ENCODE assay signal across 10 cellular contexts in the genomic region with DNA sequence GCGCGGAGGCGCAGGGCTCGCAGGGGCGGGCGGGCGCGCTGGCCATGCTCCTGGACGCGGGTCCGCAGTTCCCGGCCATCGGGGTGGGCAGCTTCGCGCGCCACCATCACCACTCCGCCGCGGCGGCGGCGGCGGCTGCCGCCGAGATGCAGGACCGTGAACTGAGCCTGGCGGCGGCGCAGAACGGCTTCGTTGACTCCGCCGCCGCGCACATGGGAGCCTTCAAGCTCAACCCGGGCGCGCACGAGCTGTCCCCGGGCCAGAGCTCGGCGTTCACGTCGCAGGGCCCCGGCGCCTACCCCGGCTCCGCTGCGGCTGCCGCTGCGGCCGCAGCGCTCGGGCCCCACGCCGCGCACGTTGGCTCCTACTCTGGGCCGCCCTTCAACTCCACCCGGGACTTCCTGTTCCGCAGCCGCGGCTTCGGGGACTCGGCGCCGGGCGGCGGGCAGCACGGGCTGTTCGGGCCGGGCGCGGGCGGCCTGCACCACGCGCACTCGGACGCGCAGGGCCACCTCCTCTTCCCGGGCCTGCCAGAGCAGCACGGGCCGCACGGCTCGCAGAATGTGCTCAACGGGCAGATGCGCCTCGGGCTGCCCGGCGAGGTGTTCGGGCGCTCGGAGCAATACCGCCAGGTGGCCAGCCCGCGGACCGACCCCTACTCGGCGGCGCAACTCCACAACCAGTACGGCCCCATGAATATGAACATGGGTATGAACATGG. TPM values are rescaled to one million over a fixed set of nuclear protein-coding genes. Genes with fewer than 3 reads are reported as not detected.
A peak's percentile ranks its signal among the peaks of the same experiment; 100 is the strongest.
DNase-seq lines count a peak whose midpoint lies in the region; ATAC-seq, FAIRE-seq and TF ChIP-seq lines count a peak whose summit lies in the region.
"Had no signal": no experiment of that assay in that cellular context is flagged by ENCODE, and none has a peak within 500 bp of the region (broad histone marks: within the 10 kb centered on the region; RNA-seq: fewer than 3 reads in every experiment).

No MANE protein-coding gene starts in this region.

- peak overlapping the region; percentile 77 for H3K4me3 ChIP-seq in SJCRH30
- H3K4me3 ChIP-seq in esophagus muscularis mucosa = peak overlapping the region; percentile 50 to 63 (median 52)

- H3K36me3 ChIP-seq in SJCRH30 = no peaks in the 10 kb centered on the region
- H3K36me3 ChIP-seq in esophagus muscularis mucosa = no peaks in the 10 kb centered on the region

- intact Hi-C loops in esophagus muscularis mucosa (cut with DNase I) = loop anchor here (10.0 kb wide), 1 partner anchor 103 kb away; a partner anchor contains a TSS

- no peak for TF ChIP-seq EP300 in esophagus muscularis mucosa (IDR thresholded peaks at IDR 0.05)

- no peaks in the 10 kb centered on the region for H3K27me3 ChIP-seq in SJCRH30
- peaks cover 36 to 100% (median 93%) of the 10 kb centered on the region in 4 donors for H3K27me3 ChIP-seq in esophagus muscularis mucosa

- no peak for FAIRE-seq in frontal cortex (lab: Jason Lieb, UNC)
- FAIRE-seq: A204.1 had no signal

- H3K4me1 ChIP-seq in SJCRH30 (no peaks in the 10 kb centered on the region), esophagus muscularis mucosa (peaks cover 33 to 68% (median 59%) of the 10 kb centered on the region in 4 donors)

- H3K27ac ChIP-seq in SJCRH30 (no peak overlapping the region), esophagus muscularis mucosa (replicated peaks in 1 of 4) (no peak overlapping the region)

- 0% methylated on average over 7 of the region's 101 CpGs for WGBS in esophagus muscularis mucosa

- H3K9me3 ChIP-seq in SJCRH30 (replicated peaks) (no peaks in the 10 kb centered on the region), esophagus muscularis mucosa (no peaks in the 10 kb centered on the region)

- ATAC-seq in HG02852 (IDR thresholded peaks at IDR 0.05; ENCODE audit: unreplicated experiment) = no peak

- no peak for TF ChIP-seq POLR2A in esophagus muscularis mucosa (IDR thresholded peaks at IDR 0.05; ENCODE audit: low read depth)

- DNase-seq in DMS 273 (lab: John Stamatoyannopoulos, UW; ENCODE audit: unreplicated experiment) (peak; percentile 74), DMS 273 treated with DMSO at 0.1 percent for 48 hours (lab: John Stamatoyannopoulos, UW) (no peak), SJCRH30 (peak; percentile 26 to 54), esophagus muscularis mucosa (ENCODE audit: extremely low spot score) (no peak), retina (peak; percentile 64), EL (no peak), frontal cortex (ENCODE audit: low spot score in 2 of 2) (no peak)

- TF ChIP-seq CTCF in esophagus muscularis mucosa (IDR thresholded peaks at IDR 0.05) = no peak

RNA-seq across cellular contexts. Expression of a gene that starts 0.6 kb away (rescaled TPM):
- total RNA-seq in SJCRH30 (2014; rRNA removed; shearing (Covaris generic)) = 2.7 and 3.1 TPM in 2 replicates
- total RNA-seq in esophagus muscularis mucosa = not detected
- total RNA-seq in frontal cortex = 2.4 TPM
- total RNA-seq: fibroblast of villous mesenchyme had no signal

RNA-seq across cellular contexts. Expression of a gene that starts 10.6 kb away (rescaled TPM):
- 1.1 and 1.2 TPM in 2 replicates for total RNA-seq in SJCRH30 (2014; rRNA removed; shearing (Covaris generic))
- total RNA-seq in esophagus muscularis mucosa (not detected), frontal cortex (1.6 TPM)
- total RNA-seq: fibroblast of villous mesenchyme had no signal

Comparison
In these comparisons a context has a peak if more than half of its experiments do, and no peak if none do; other contexts are left out.
1. DNase-seq: peak in DMS 273 (single experiment), SJCRH30 (2 of 2) and retina (single experiment); none in DMS 273 treated with DMSO at 0.1 percent for 48 hours (single experiment), esophagus muscularis mucosa (single experiment), EL (single experiment) and frontal cortex (0 of 2).